16 cellular contexts compared by ENCODE assay signal in the genomic region with DNA sequence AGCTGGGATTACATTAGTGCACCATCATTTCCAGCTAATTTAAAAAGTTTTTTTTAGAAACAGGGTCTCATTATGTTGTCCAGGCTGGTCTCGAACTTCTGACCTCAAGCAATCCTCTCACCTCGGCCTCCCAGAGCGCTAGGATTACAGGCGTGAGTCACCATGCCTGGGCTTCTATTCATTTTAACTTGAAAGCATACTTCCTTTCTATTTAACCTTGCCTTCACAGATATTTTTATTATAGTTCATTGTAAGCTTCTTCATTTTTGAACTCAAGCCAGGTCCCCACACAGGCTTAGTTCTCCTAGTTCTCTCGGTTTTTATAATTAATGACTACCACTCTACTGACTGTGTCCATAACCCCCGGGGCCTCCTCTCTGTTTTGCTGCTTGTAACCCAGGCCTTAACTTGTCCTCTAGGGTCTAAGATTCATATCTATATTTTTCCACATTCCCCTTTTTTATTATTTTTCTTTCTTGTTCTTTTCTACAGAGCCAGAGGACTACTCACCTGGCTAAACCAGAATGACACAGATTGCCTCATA.
"Had no signal": no experiment of that assay in that cellular context is flagged by ENCODE, and none has a peak within 500 bp of the region (broad histone marks: within the 10 kb centered on the region; RNA-seq: fewer than 3 reads in every experiment).

No MANE protein-coding gene starts in this region.

- H3K27me3 ChIP-seq: ovary had no signal

- FAIRE-seq: islet of Langerhans, urothelium cell line had no signal

- DNase-seq: activated CD4-positive, alpha-beta T cell treated with anti-CD3 and anti-CD28 coated beads, Interleukin-2, amount 50 U/mL, for 4 hours; activated effector memory CD4-positive, alpha-beta T cell treated with anti-CD3 and anti-CD28 coated beads, Interleukin-2, amount 50 U/mL, for 16 hours; activated T-cell treated with anti-CD3 and anti-CD28 coated beads, Interleukin-2, amount 50 U/mL, for 1 hour; effector CD8-positive, alpha-beta T cell; head of caudate nucleus; mesendoderm; ovary; stimulated activated CD4-positive, alpha-beta T cell treated with anti-CD3 and anti-CD28 coated beads, Interleukin-4, amount 100 ng/mL, for 24 hours; stimulated activated naive CD8-positive, alpha-beta T cell treated with anti-CD3 and anti-CD28 coated beads, Interleukin-15, amount 100 ng/mL, for 72 hours; SW 1271 had no signal

- H3K36me3 ChIP-seq: ovary, thoracic aorta had no signal

- H3K4me3 ChIP-seq: coronary artery, ovary, thoracic aorta had no signal

- ATAC-seq: activated CD4-positive, CD25-positive, alpha-beta regulatory T cell treated with anti-CD3 and anti-CD28 coated beads, Interleukin-2, amount 50 U/mL, for 24 hours; activated naive CD4-positive, alpha-beta T cell treated with anti-CD3 and anti-CD28 coated beads, Interleukin-2, amount 50 U/mL, for 72 hours; stimulated activated naive CD8-positive, alpha-beta T cell treated with anti-CD3 and anti-CD28 coated beads, Interleukin-15, amount 100 ng/mL, for 72 hours had no signal
